Comparison of ENCODE assay signal across 8 cellular contexts in genomic region chr17:60421273-60422161, GRCh38. TPM values are rescaled to one million over a fixed set of nuclear protein-coding genes. Genes with fewer than 3 reads are reported as not detected.
DNase-seq lines count a peak whose midpoint lies in the region; ATAC-seq and TF ChIP-seq lines count a peak whose summit lies in the region.

No MANE protein-coding gene starts in this region.

- H3K27me3 ChIP-seq in Peyer's patch (no peaks in the 10 kb centered on the region), gastroesophageal sphincter (no peaks in the 10 kb centered on the region), neutrophil (peaks cover 14% of the 10 kb centered on the region), subcutaneous abdominal adipose tissue (ENCODE audit: control insufficient read depth in 5 of 5, insufficient read depth in 4 of 5, low read length in 5 of 5) (no peaks in the 10 kb centered on the region)

- no peak for TF ChIP-seq EP300 in gastroesophageal sphincter (IDR thresholded peaks at IDR 0.05)

- WGBS in gastroesophageal sphincter (ENCODE audit: low coverage in 1 of 2), 2 donors: 0 to 14% methylated on average over 5 to 8 of the region's 66 CpGs

- H3K4me1 ChIP-seq in Peyer's patch (no peaks in the 10 kb centered on the region), gastroesophageal sphincter (peaks cover 0 to 17% (median 0%) of the 10 kb centered on the region in 3 donors), neutrophil (ENCODE audit: control insufficient read depth in 1 of 2, insufficient read depth in 1 of 2, low read depth in 1 of 2, low read length in 1 of 2) (peaks cover 13 to 17% of the 10 kb centered on the region in 2 experiments), subcutaneous abdominal adipose tissue (ENCODE audit: control insufficient read depth in 5 of 5, insufficient read depth in 5 of 5, low read length in 5 of 5) (peaks cover 2 to 19% (median 17%) of the 10 kb centered on the region in 5 donors)

- H3K4me3 ChIP-seq in Peyer's patch: peak overlapping the region; percentile 50 to 66 (median 53)
- peak overlapping the region; percentile 32 to 56 for H3K4me3 ChIP-seq in gastroesophageal sphincter
- H3K4me3 ChIP-seq in neutrophil (ENCODE audit: low read depth in 1 of 2, low read length in 1 of 2): peak overlapping the region; percentile 75 to 81
- peak overlapping the region; percentile 57 to 78 (median 70) for H3K4me3 ChIP-seq in subcutaneous abdominal adipose tissue (ENCODE audit: low read depth in 1 of 5, low read length in 5 of 5)

- H3K36me3 ChIP-seq in Peyer's patch (no peaks in the 10 kb centered on the region), gastroesophageal sphincter (no peaks in the 10 kb centered on the region), neutrophil (no peaks in the 10 kb centered on the region), subcutaneous abdominal adipose tissue (ENCODE audit: control insufficient read depth in 5 of 5, insufficient read depth in 5 of 5, low read length in 5 of 5) (no peaks in the 10 kb centered on the region)

- H3K9ac ChIP-seq in subcutaneous abdominal adipose tissue (ENCODE audit: low read length in 5 of 5): peak overlapping the region; percentile 48 to 92 (median 86)

- no peak for TF ChIP-seq POLR2A in Peyer's patch (IDR thresholded peaks at IDR 0.05)
- TF ChIP-seq POLR2A in gastroesophageal sphincter (IDR thresholded peaks at IDR 0.05): no peak

- peak; percentile 92 for ATAC-seq in GM18909 (IDR thresholded peaks at IDR 0.05; ENCODE audit: poor library complexity, unreplicated experiment)
- ATAC-seq in HG03175 (IDR thresholded peaks at IDR 0.05; ENCODE audit: unreplicated experiment): peak; percentile 85
- ATAC-seq in gastroesophageal sphincter: peak; percentile 91

- H3K27ac ChIP-seq in Peyer's patch (peak overlapping the region in 2 of 4 donors; percentile 28 to 70), gastroesophageal sphincter (peak overlapping the region in 1 of 4 donors; percentile 68), neutrophil (peak overlapping the region; percentile 49), subcutaneous abdominal adipose tissue (ENCODE audit: low read depth, low read length) (peak overlapping the region; percentile 54)

- TF ChIP-seq CTCF in Peyer's patch (IDR thresholded peaks at IDR 0.05): peak; percentile 25 to 98 (median 84)
- TF ChIP-seq CTCF in gastroesophageal sphincter (IDR thresholded peaks at IDR 0.05): peak; percentile 78 to 96 (median 86)
- TF ChIP-seq CTCF in neutrophil (IDR thresholded peaks at IDR 0.05): peak; percentile 93

- DNase-seq in AG08395 (ENCODE audit: low spot score) (peak; percentile 79), Peyer's patch (peak; percentile 68 to 84 (median 75))
- DNase-seq in activated gamma-delta T cell treated with anti-CD3 and anti-CD28 coated beads, Interleukin-2, amount 50 U/mL, for 16 hours (ENCODE audit: low read depth): peak; percentile 65

- no peaks in the 10 kb centered on the region for H3K9me3 ChIP-seq in Peyer's patch
- no peaks in the 10 kb centered on the region for H3K9me3 ChIP-seq in gastroesophageal sphincter
- no peaks in the 10 kb centered on the region for H3K9me3 ChIP-seq in neutrophil
- no peaks in the 10 kb centered on the region for H3K9me3 ChIP-seq in subcutaneous abdominal adipose tissue (ENCODE audit: control insufficient read depth in 5 of 5, low read length in 5 of 5)

RNA-seq across cellular contexts. Expression of gene CHCT1, which starts 0.8 kb away (rescaled TPM):
- total RNA-seq in Peyer's patch: not detected
- total RNA-seq in gastroesophageal sphincter: not detected

RNA-seq across cellular contexts. Expression of gene USP32, which starts 29.6 kb away (rescaled TPM):
- total RNA-seq in Peyer's patch (10 to 100 TPM; 31.5 to 52.8 (median 48.6) TPM), gastroesophageal sphincter (10 to 100 TPM; 44.1 to 55.5 (median 51.4) TPM)
